In genomic region chr4:97479388-97479787, GRCh38 we compare ENCODE assay signal across 28 cellular contexts.
"Had no signal": no experiment of that assay in that cellular context is flagged by ENCODE, and none has a peak within 500 bp of the region (broad histone marks: within the 10 kb centered on the region; RNA-seq: fewer than 3 reads in every experiment).

No MANE protein-coding gene starts in this region.

- ATAC-seq: effector memory CD8-positive, alpha-beta T cell; esophagus mucosa; foreskin keratinocyte; gastrocnemius medialis; gastroesophageal sphincter; heart left ventricle; heart right ventricle had no signal

- H2AFZ ChIP-seq: hepatocyte had no signal

- H3K4me3 ChIP-seq: colonic mucosa, coronary artery, dorsolateral prefrontal cortex, esophagus muscularis mucosa, esophagus squamous epithelium, gastrocnemius medialis, gastroesophageal sphincter, heart left ventricle, heart right ventricle, hepatocyte had no signal

- H3K27ac ChIP-seq: colonic mucosa, coronary artery, dorsolateral prefrontal cortex, epithelial cell of prostate, esophagus muscularis mucosa, esophagus squamous epithelium, foreskin keratinocyte, gastrocnemius medialis, gastroesophageal sphincter, heart left ventricle, heart right ventricle, hepatocyte had no signal

- H3K36me3 ChIP-seq: colonic mucosa, esophagus muscularis mucosa, esophagus squamous epithelium, gastrocnemius medialis, gastroesophageal sphincter, heart left ventricle, heart right ventricle had no signal

- H3K79me2 ChIP-seq: hepatocyte had no signal

- H3K4me2 ChIP-seq: hepatocyte had no signal

- H3K9me3 ChIP-seq: colonic mucosa, esophagus muscularis mucosa, esophagus squamous epithelium, gastrocnemius medialis, gastroesophageal sphincter had no signal

- FAIRE-seq: endometrium, endothelial cell of umbilical vein, frontal cortex had no signal

- H3K27me3 ChIP-seq: colonic mucosa, esophagus muscularis mucosa, esophagus squamous epithelium, foreskin keratinocyte, gastrocnemius medialis, gastroesophageal sphincter, heart left ventricle, heart right ventricle, hepatocyte had no signal

- H3K4me1 ChIP-seq: colonic mucosa, esophagus muscularis mucosa, esophagus squamous epithelium, foreskin keratinocyte, gastrocnemius medialis, gastroesophageal sphincter, heart left ventricle, heart right ventricle had no signal

- DNase-seq: colonic mucosa; cortex of kidney; dermis blood vessel endothelial cell; dorsolateral prefrontal cortex; effector CD4-positive, alpha-beta T cell; effector CD8-positive, alpha-beta T cell; effector memory CD4-positive, alpha-beta T cell; effector memory CD8-positive, alpha-beta T cell; endodermal cell; erythroblast; esophagus squamous epithelium; foreskin fibroblast; foreskin keratinocyte; foreskin melanocyte; gastrocnemius medialis; glutamatergic neuron; head of caudate nucleus; heart left ventricle; heart right ventricle had no signal
